ENCODE assay signal across 8 cellular contexts in genomic region chr2:231104115-231104713, GRCh38. TPM values are rescaled to one million over a fixed set of nuclear protein-coding genes. Genes with fewer than 3 reads are reported as not detected.
DNase-seq lines count a peak whose midpoint lies in the region; ATAC-seq and TF ChIP-seq lines count a peak whose summit lies in the region.

No MANE protein-coding gene starts in this region.

- 13 to 15% methylated on average over 3 of the region's 3 CpGs for WGBS in heart right ventricle, 2 donors

- H3K27me3 ChIP-seq in adipocyte (replicated peaks; ENCODE audit: control insufficient read depth, insufficient read depth, low read length): no peaks in the 10 kb centered on the region
- H3K27me3 ChIP-seq in heart right ventricle: no peaks in the 10 kb centered on the region

- H3K27ac ChIP-seq in heart right ventricle: peak overlapping the region in 1 of 10 donors; percentile 34

- in situ Hi-C loops in SK-MEL-5 (cut with HindIII; ENCODE audit: low pct_unique_long_range_greater_than_20kb, low sequenced_read_pairs): no loop called here

- peaks cover 35% of the 10 kb centered on the region for H3K4me1 ChIP-seq in adipocyte (ENCODE audit: control insufficient read depth, insufficient read depth, low read length)
- peaks cover 0 to 32% (median 3%) of the 10 kb centered on the region in 9 donors for H3K4me1 ChIP-seq in heart right ventricle

- H3K9me3 ChIP-seq in adipocyte (ENCODE audit: control insufficient read depth, low read length) (no peaks in the 10 kb centered on the region), heart right ventricle (peaks cover 0 to 19% (median 16%) of the 10 kb centered on the region in 11 donors)

- peak; percentile 58 for ATAC-seq in GM19023 (IDR thresholded peaks at IDR 0.05; ENCODE audit: unreplicated experiment)
- ATAC-seq in heart right ventricle: peak in 7 of 8 donors; percentile 69 to 87 (median 77)
- no peak for ATAC-seq in HG03469 (IDR thresholded peaks at IDR 0.05; ENCODE audit: unreplicated experiment)

- no peak overlapping the region for H3K4me3 ChIP-seq in adipocyte (ENCODE audit: low read length)
- no peak overlapping the region for H3K4me3 ChIP-seq in heart right ventricle

- peaks cover 63% of the 10 kb centered on the region for H3K36me3 ChIP-seq in adipocyte (ENCODE audit: control insufficient read depth, insufficient read depth, low read length, severe bottlenecking)
- H3K36me3 ChIP-seq in heart right ventricle: peaks cover 0 to 63% (median 22%) of the 10 kb centered on the region in 9 donors

- intact Hi-C loops in heart right ventricle (cut with DNase I): loop anchor here in 8 of 10 donors (2.0 to 10.0 kb wide), 10 partner anchors 89 to 351 kb away; partner anchors contain the start of gene ARMC9 (in 2 of the 8)

- DNase-seq in CD1c-positive myeloid dendritic cell (ENCODE audit: extremely low spot score): peak; percentile 68
- DNase-seq in HPDE6-E6E7 (ENCODE audit: extremely low spot score): peak; percentile 7
- DNase-seq in SK-MEL-5 (ENCODE audit: low read depth, low spot score): peak; percentile 76
- peak; percentile 89 for DNase-seq in adipocyte (ENCODE audit: low read depth)
- DNase-seq in heart right ventricle: peak; percentile 21 to 69
- peak; percentile 64 for DNase-seq in renal cortical epithelial cell (ENCODE audit: low read depth)

- H3K9ac ChIP-seq in adipocyte (ENCODE audit: low read length): peak overlapping the region; percentile 77

- TF ChIP-seq CTCF in heart right ventricle (IDR thresholded peaks at IDR 0.05): peak; percentile 55 to 94 (median 83)

RNA-seq across cellular contexts. Expression of gene HTR2B, which starts 20.6 kb away (rescaled TPM):
- total RNA-seq in SK-MEL-5 (2014; rRNA removed; shearing (Covaris generic)): 0.13 and 1.2 TPM in 2 replicates
- polyA plus RNA-seq in SK-MEL-5 (2015; cell fraction: cytosol; rRNA removed): 0.09 and 0.61 TPM in 2 replicates
- not detected in 2 replicates for polyA plus RNA-seq in SK-MEL-5 (2015; cell fraction: nucleus; rRNA removed)
- total RNA-seq in heart right ventricle (1 to 10 TPM in 4 of 10 donors, under 1 TPM in 5, not detected in 1; 0.10 to 2.7 (median 0.74) TPM), renal cortical epithelial cell (0.05 TPM in 1 of 2 replicates, not detected in the other)
- polyA plus RNA-seq in heart right ventricle: under 1 TPM; 0.25 to 0.59 TPM

RNA-seq across cellular contexts. Expression of gene PSMD1, which starts 47.5 kb away (rescaled TPM):
- 108 and 114 TPM in 2 replicates for total RNA-seq in SK-MEL-5 (2014; rRNA removed; shearing (Covaris generic))
- 83.3 and 95.4 TPM in 2 replicates for polyA plus RNA-seq in SK-MEL-5 (2015; cell fraction: cytosol; rRNA removed)
- polyA plus RNA-seq in SK-MEL-5 (2015; cell fraction: nucleus; rRNA removed): 86.2 and 101 TPM in 2 replicates
- total RNA-seq in heart right ventricle: 100 to 1,000 TPM in 4 of 10 donors, 10 to 100 TPM in 6; 88.4 to 113 (median 95.1) TPM
- polyA plus RNA-seq in heart right ventricle: 10 to 100 TPM; 39.8 to 50.7 TPM
- 121 and 135 TPM in 2 replicates for total RNA-seq in renal cortical epithelial cell

Comparison
In these comparisons a context has a peak if more than half of its experiments do, and no peak if none do; other contexts are left out.
1. DNase-seq: peak in every context shown above with its lines; median percentile 89 in adipocyte; 76 in SK-MEL-5; 68 in CD1c-positive myeloid dendritic cell; 64 in renal cortical epithelial cell; 45 in heart right ventricle; 7 in HPDE6-E6E7.